Comparison of ENCODE assay signal across 8 cellular contexts in genomic region chr22:36405671-36406070, GRCh38. TPM values are rescaled to one million over a fixed set of nuclear protein-coding genes. Genes with fewer than 3 reads are reported as not detected.
DNase-seq lines count a peak whose midpoint lies in the region; ATAC-seq and TF ChIP-seq lines count a peak whose summit lies in the region.

No MANE protein-coding gene starts in this region.

- H2AFZ ChIP-seq in OCI-LY3 (ENCODE audit: low read depth, low read length) (peak overlapping the region; percentile 87), trophoblast cell (ENCODE audit: insufficient read depth, low read length, poor library complexity) (no peak overlapping the region)

- no peak overlapping the region for H2BK120ac ChIP-seq in trophoblast cell (ENCODE audit: insufficient read depth, low read length, poor library complexity)

- peak overlapping the region; percentile 25 for H3K23ac ChIP-seq in trophoblast cell (ENCODE audit: low read length)

- ATAC-seq in activated T-helper 17 cell treated with anti-CD3 and anti-CD28 coated beads, Interleukin-2, amount 50 U/mL, for 72 hours (replicated peaks): peak; percentile 51
- no peak for ATAC-seq in HG02970 (IDR thresholded peaks at IDR 0.05; ENCODE audit: low FRiP score, unreplicated experiment)
- ATAC-seq in HG03280 (IDR thresholded peaks at IDR 0.05; ENCODE audit: unreplicated experiment): no peak
- ATAC-seq in GM21423 (IDR thresholded peaks at IDR 0.05; ENCODE audit: unreplicated experiment): no peak

- no CpG with 5 or more reads among the region's 5 CpGs for WGBS in trophoblast cell (ENCODE audit: extremely low coverage, insufficient coverage, insufficient read length)

- H3K18ac ChIP-seq in trophoblast cell (ENCODE audit: low read length): no peak overlapping the region

- H4K12ac ChIP-seq in trophoblast cell (ENCODE audit: low read depth, low read length): no peak overlapping the region

- no peaks in the 10 kb centered on the region for H3K36me3 Mint-ChIP-seq in activated T-helper 17 cell treated with anti-CD3 and anti-CD28 coated beads, Interleukin-2, amount 50 U/mL, for 72 hours (ENCODE audit: low read depth)

- H3K4me3 ChIP-seq in OCI-LY3 (ENCODE audit: low read length) (no peak overlapping the region), trophoblast cell (ENCODE audit: low read depth, low read length) (no peak overlapping the region)

- H3K27ac ChIP-seq in OCI-LY3 (ENCODE audit: low read length) (peak overlapping the region; percentile 18; the same call in 1 of the 2 replicates), trophoblast cell (ENCODE audit: low read depth, low read length) (no peak overlapping the region)

- H3K9me3 ChIP-seq in OCI-LY3 (ENCODE audit: insufficient read depth, low read length): no peaks in the 10 kb centered on the region
- no peaks in the 10 kb centered on the region for H3K9me3 ChIP-seq in trophoblast cell (ENCODE audit: insufficient read depth, low read depth, low read length)

- no peak overlapping the region for H4K91ac ChIP-seq in trophoblast cell (ENCODE audit: low read depth, low read length)

- peaks cover 27% of the 10 kb centered on the region for H3K4me1 Mint-ChIP-seq in activated T-helper 17 cell treated with anti-CD3 and anti-CD28 coated beads, Interleukin-2, amount 50 U/mL, for 72 hours

- no peak overlapping the region; the same call in 1 of the 2 replicates for H3K9ac ChIP-seq in OCI-LY3 (ENCODE audit: low read length)
- H3K9ac ChIP-seq in trophoblast cell (ENCODE audit: low read length): no peak overlapping the region

- H4K20me1 ChIP-seq in OCI-LY3 (ENCODE audit: insufficient read depth, low read length): no peaks in the 10 kb centered on the region

- no peak overlapping the region for H3K14ac ChIP-seq in trophoblast cell (ENCODE audit: low read length)

- no peaks in the 10 kb centered on the region for H3K36me3 ChIP-seq in OCI-LY3 (replicated peaks; ENCODE audit: low read depth, low read length)
- no peaks in the 10 kb centered on the region for H3K36me3 ChIP-seq in trophoblast cell (ENCODE audit: control insufficient read depth in 1 of 2, insufficient read depth in 2 of 2, low read length in 2 of 2)

- TF ChIP-seq CTCF in GM10266 (IDR thresholded peaks at IDR 0.05; ENCODE audit: control insufficient read depth, insufficient read depth, low read depth, missing control alignments) (peak; percentile 4), OCI-LY3 (IDR thresholded peaks at IDR 0.05; ENCODE audit: low read depth, low read length) (peak; percentile 32)

- peak overlapping the region; percentile 21 for H3K4me2 ChIP-seq in OCI-LY3 (ENCODE audit: low read length)
- H3K4me2 ChIP-seq in trophoblast cell (ENCODE audit: low read length): no peak overlapping the region

- peak overlapping the region; percentile 75 for H3K4me3 Mint-ChIP-seq in activated T-helper 17 cell treated with anti-CD3 and anti-CD28 coated beads, Interleukin-2, amount 50 U/mL, for 72 hours

- H3K27me3 Mint-ChIP-seq in activated T-helper 17 cell treated with anti-CD3 and anti-CD28 coated beads, Interleukin-2, amount 50 U/mL, for 72 hours: no peaks in the 10 kb centered on the region

- H3K27me3 ChIP-seq in OCI-LY3 (ENCODE audit: low read depth, low read length) (no peaks in the 10 kb centered on the region), trophoblast cell (ENCODE audit: insufficient read depth, low read length) (no peaks in the 10 kb centered on the region)

- no peak overlapping the region for H2AK5ac ChIP-seq in trophoblast cell (ENCODE audit: low read length)

- no peak overlapping the region for H4K8ac ChIP-seq in trophoblast cell (ENCODE audit: low read depth, low read length)

- no peaks in the 10 kb centered on the region for H3K9me3 Mint-ChIP-seq in activated T-helper 17 cell treated with anti-CD3 and anti-CD28 coated beads, Interleukin-2, amount 50 U/mL, for 72 hours

- H2BK5ac ChIP-seq in trophoblast cell (ENCODE audit: low read depth, low read length, poor library complexity): no peak overlapping the region

- DNase-seq in GM10266 (ENCODE audit: extremely low spot score): no peak
- DNase-seq in trophoblast cell: no peak
- DNase-seq in NCI-H774 (lab: John Stamatoyannopoulos, UW): no peak

- H3K4me1 ChIP-seq in OCI-LY3 (ENCODE audit: low read length) (peaks cover 14% of the 10 kb centered on the region), trophoblast cell (ENCODE audit: control insufficient read depth in 1 of 2, insufficient read depth in 2 of 2, low read length in 2 of 2) (peaks cover 7% of the 10 kb centered on the region in 2 experiments)

- H3K79me2 ChIP-seq in OCI-LY3 (ENCODE audit: low read length) (no peaks in the 10 kb centered on the region), trophoblast cell (ENCODE audit: control insufficient read depth, insufficient read depth, low read length, poor library complexity) (peaks cover 6% of the 10 kb centered on the region)

- H3K79me1 ChIP-seq in trophoblast cell (ENCODE audit: low read length): peaks cover 10% of the 10 kb centered on the region

- H2BK12ac ChIP-seq in trophoblast cell (ENCODE audit: low read length): no peak overlapping the region

- peak overlapping the region; percentile 92 for H3K27ac Mint-ChIP-seq in activated T-helper 17 cell treated with anti-CD3 and anti-CD28 coated beads, Interleukin-2, amount 50 U/mL, for 72 hours

- no peak overlapping the region for H3K4ac ChIP-seq in trophoblast cell (ENCODE audit: low read depth, low read length)

RNA-seq across cellular contexts. Expression of gene MYH9, which starts 17.9 kb away (rescaled TPM):
- total RNA-seq in activated T-helper 17 cell treated with anti-CD3 and anti-CD28 coated beads, Interleukin-2, amount 50 U/mL, for 72 hours: 100 to 1,000 TPM; 782 to 800 TPM
- polyA plus RNA-seq in trophoblast cell (2013): 280 and 288 TPM in 2 replicates
